ENCODE assay signal across 12 cellular contexts in genomic region chr3:12782172-12782815, GRCh38. TPM values are rescaled to one million over a fixed set of nuclear protein-coding genes. Genes with fewer than 3 reads are reported as not detected.
DNase-seq lines count a peak whose midpoint lies in the region; ATAC-seq, FAIRE-seq and TF ChIP-seq lines count a peak whose summit lies in the region.
"Had no signal": no experiment of that assay in that cellular context is flagged by ENCODE, and none has a peak within 500 bp of the region (broad histone marks: within the 10 kb centered on the region; RNA-seq: fewer than 3 reads in every experiment).

No MANE protein-coding gene starts in this region.

- H3K27ac ChIP-seq in DND-41 (ENCODE audit: low read length) (no peak overlapping the region), lower lobe of right lung (no peak overlapping the region)
- H3K27ac ChIP-seq: sigmoid colon had no signal

- intact Hi-C loops in lower lobe of right lung (cut with DNase I): no loop called here

- H2AFZ ChIP-seq in DND-41 (ENCODE audit: low read depth, low read length): no peak overlapping the region

- H3K27me3 ChIP-seq in DND-41 (ENCODE audit: insufficient read depth, low read length, poor library complexity) (peaks cover 14% of the 10 kb centered on the region), lower lobe of right lung (ENCODE audit: low read depth) (no peaks in the 10 kb centered on the region)
- H3K27me3 ChIP-seq: sigmoid colon had no signal

- DNase-seq in DND-41 (peak; percentile 18), LNCaP clone FGC (ENCODE audit: low read depth) (peak; percentile 70), choroid plexus epithelial cell (ENCODE audit: low read depth) (peak; percentile 77), lower lobe of right lung (peak; percentile 37), D721Med (ENCODE audit: insufficient read length, low spot score) (no peak), hepatic stellate cell (ENCODE audit: low spot score) (no peak)
- DNase-seq: activated T-cell treated with anti-CD3 and anti-CD28 coated beads, Interleukin-2, amount 50 U/mL, for 72 hours; central memory CD4-positive, alpha-beta T cell; NCI-H82; sigmoid colon had no signal

- H3K4me3 ChIP-seq in DND-41 (ENCODE audit: low read depth in 1 of 2, low read length in 2 of 2) (no peak overlapping the region), LNCaP clone FGC (ENCODE audit: low read depth, low read length) (no peak overlapping the region), choroid plexus epithelial cell (ENCODE audit: low read depth, low read length) (no peak overlapping the region), lower lobe of right lung (no peak overlapping the region)
- H3K4me3 ChIP-seq: sigmoid colon had no signal

- H3K4me2 ChIP-seq in DND-41 (ENCODE audit: insufficient read depth, low read length): no peak overlapping the region

- H4K20me1 ChIP-seq in DND-41 (ENCODE audit: insufficient read depth, low read length): no peaks in the 10 kb centered on the region

- H3K79me2 ChIP-seq in DND-41 (ENCODE audit: insufficient read depth, low read length): no peaks in the 10 kb centered on the region

- TF ChIP-seq CTCF in DND-41 (IDR thresholded peaks at IDR 0.05; ENCODE audit: borderline replicate concordance, extremely low read depth, low read length, poor library complexity, severe bottlenecking) (no peak), LNCaP clone FGC (IDR thresholded peaks at IDR 0.05; ENCODE audit: control insufficient read depth, extremely low read depth, insufficient read depth) (no peak), choroid plexus epithelial cell (conservative IDR thresholded peaks at IDR 0.05; ENCODE audit: low read depth, low read length) (no peak), lower lobe of right lung (IDR thresholded peaks at IDR 0.05) (no peak), D721Med (IDR thresholded peaks at IDR 0.05; ENCODE audit: insufficient read depth, missing control alignments) (no peak)

- H3K36me3 ChIP-seq in DND-41 (ENCODE audit: insufficient read depth, low read length) (no peaks in the 10 kb centered on the region), lower lobe of right lung (no peaks in the 10 kb centered on the region)
- H3K36me3 ChIP-seq: sigmoid colon had no signal

- no peaks in the 10 kb centered on the region for H3K4me1 ChIP-seq in DND-41 (ENCODE audit: insufficient read depth, low read length)
- no peaks in the 10 kb centered on the region for H3K4me1 ChIP-seq in lower lobe of right lung
- H3K4me1 ChIP-seq: sigmoid colon had no signal

- H3K9ac ChIP-seq in DND-41 (ENCODE audit: low read depth, low read length): no peak overlapping the region

- no peaks in the 10 kb centered on the region for H3K9me3 ChIP-seq in DND-41 (ENCODE audit: insufficient read depth, low read length, severe bottlenecking)
- no peaks in the 10 kb centered on the region for H3K9me3 ChIP-seq in lower lobe of right lung
- H3K9me3 ChIP-seq: sigmoid colon had no signal

- ATAC-seq in DND-41 (ENCODE audit: insufficient read depth, low read depth) (no peak), lower lobe of right lung (peak in 1 of 2 donors; percentile 54), GM21723 (IDR thresholded peaks at IDR 0.05; ENCODE audit: unreplicated experiment) (no peak)
- ATAC-seq: activated T-cell treated with anti-CD3 and anti-CD28 coated beads, Interleukin-2, amount 50 U/mL, for 72 hours had no signal

- no peak for FAIRE-seq in D721Med (lab: Jason Lieb, UNC)

RNA-seq across cellular contexts. Expression of gene CAND2, which starts 14.2 kb away (rescaled TPM):
- total RNA-seq in lower lobe of right lung: 6.4 TPM

RNA-seq across cellular contexts. Expression of gene TMEM40, which starts 23.2 kb away (rescaled TPM):
- 1.0 TPM for total RNA-seq in lower lobe of right lung
- total RNA-seq: activated T-cell treated with anti-CD3 and anti-CD28 coated beads, Interleukin-2, amount 50 U/mL, for 72 hours; sigmoid colon; subcutaneous adipose tissue had no signal

RNA-seq across cellular contexts. Expression of gene RPL32, which starts 59.1 kb away (rescaled TPM):
- total RNA-seq in lower lobe of right lung: 1,243 TPM

Comparison
In these comparisons a context has a peak if more than half of its experiments do, and no peak if none do; other contexts are left out.
1. DNase-seq: peak in DND-41 (single experiment), LNCaP clone FGC (single experiment), choroid plexus epithelial cell (single experiment) and lower lobe of right lung (single experiment); none in D721Med (single experiment) and hepatic stellate cell (single experiment).